ENCODE assay signal across 10 cellular contexts in genomic region chr21:10521835-10522500, GRCh38. TPM values are rescaled to one million over a fixed set of nuclear protein-coding genes. Genes with fewer than 3 reads are reported as not detected.
DNase-seq lines count a peak whose midpoint lies in the region; ATAC-seq and TF ChIP-seq lines count a peak whose summit lies in the region.
"Not testable (repeated sequence)": the region's sequence is repeated elsewhere in the genome, so short reads cannot be mapped to it uniquely, and the experiment has no call there.
"Had no signal": no experiment of that assay in that cellular context is flagged by ENCODE, and none has a peak within 500 bp of the region (broad histone marks: within the 10 kb centered on the region; RNA-seq: fewer than 3 reads in every experiment).

No MANE protein-coding gene starts in this region.

- H3K27ac ChIP-seq in DND-41 (ENCODE audit: low read length); right cardiac atrium (ENCODE audit: low read length); naive thymus-derived CD4-positive, alpha-beta T cell (ENCODE audit: low read depth, low read length); aorta (ENCODE audit: low read depth in 1 of 2, low read length in 2 of 2): not testable (repeated sequence)

- H3K4me1 Mint-ChIP-seq in activated T-cell treated with anti-CD3 and anti-CD28 coated beads, Interleukin-2, amount 50 U/mL, for 72 hours (ENCODE audit: low read depth); effector memory CD8-positive, alpha-beta T cell (ENCODE audit: low read depth in 2 of 2); naive thymus-derived CD4-positive, alpha-beta T cell; stimulated activated effector memory CD8-positive, alpha-beta T cell treated with anti-CD3 and anti-CD28 coated beads, Interleukin-12 subunit alpha, Interleukin-12 subunit beta, amount 100 ng/mL, for 72 hours: not testable (repeated sequence)

- H3K36me3 Mint-ChIP-seq in activated T-cell treated with anti-CD3 and anti-CD28 coated beads, Interleukin-2, amount 50 U/mL, for 72 hours (ENCODE audit: insufficient read depth in 2 of 2) = peaks cover 4 to 14% of the 10 kb centered on the region in 2 donors
- not testable (repeated sequence) for H3K36me3 Mint-ChIP-seq in effector memory CD8-positive, alpha-beta T cell (ENCODE audit: insufficient read depth); naive thymus-derived CD4-positive, alpha-beta T cell; stimulated activated effector memory CD8-positive, alpha-beta T cell treated with anti-CD3 and anti-CD28 coated beads, Interleukin-12 subunit alpha, Interleukin-12 subunit beta, amount 100 ng/mL, for 72 hours

- TF ChIP-seq CTCF in DND-41 (IDR thresholded peaks at IDR 0.05; ENCODE audit: borderline replicate concordance, extremely low read depth, low read length, poor library complexity, severe bottlenecking) = not testable (repeated sequence)

- not testable (repeated sequence) for H3K4me3 Mint-ChIP-seq in activated T-cell treated with anti-CD3 and anti-CD28 coated beads, Interleukin-2, amount 50 U/mL, for 72 hours; effector memory CD8-positive, alpha-beta T cell; naive thymus-derived CD4-positive, alpha-beta T cell; stimulated activated effector memory CD8-positive, alpha-beta T cell treated with anti-CD3 and anti-CD28 coated beads, Interleukin-12 subunit alpha, Interleukin-12 subunit beta, amount 100 ng/mL, for 72 hours

- H3K4me2 ChIP-seq in DND-41 (ENCODE audit: insufficient read depth, low read length) = not testable (repeated sequence)

- ATAC-seq in DND-41 (ENCODE audit: insufficient read depth, low read depth) = peak; percentile 57; the same call in 2 of the 3 replicates
- peak; percentile 59 to 62 for ATAC-seq in activated T-cell treated with anti-CD3 and anti-CD28 coated beads, Interleukin-2, amount 50 U/mL, for 72 hours (replicated peaks in 1 of 2)
- ATAC-seq in effector memory CD8-positive, alpha-beta T cell (replicated peaks) = peak; percentile 24
- ATAC-seq in right cardiac atrium = peak; percentile 45 to 58
- peak; percentile 36 for ATAC-seq in naive thymus-derived CD4-positive, alpha-beta T cell
- peak; percentile 55 for ATAC-seq in stimulated activated effector memory CD8-positive, alpha-beta T cell treated with anti-CD3 and anti-CD28 coated beads, Interleukin-12 subunit alpha, Interleukin-12 subunit beta, amount 100 ng/mL, for 72 hours
- ATAC-seq in aorta (ENCODE audit: low FRiP score) = peak; percentile 34

- not testable (repeated sequence) for DNase-seq in DND-41; activated T-cell treated with anti-CD3 and anti-CD28 coated beads, Interleukin-2, amount 50 U/mL, for 72 hours; effector memory CD8-positive, alpha-beta T cell; naive thymus-derived CD4-positive, alpha-beta T cell; stimulated activated effector memory CD8-positive, alpha-beta T cell treated with anti-CD3 and anti-CD28 coated beads, Interleukin-12 subunit alpha, Interleukin-12 subunit beta, amount 100 ng/mL, for 72 hours (ENCODE audit: low spot score in 2 of 2)
- DNase-seq in NCI-H748 (lab: John Stamatoyannopoulos, UW; ENCODE audit: unreplicated experiment) (peak; percentile 43), right cardiac atrium (peak in 2 of 3 donors; percentile 35 to 63), aorta (peak in 1 of 2 donors; percentile 61)

- not testable (repeated sequence) for H3K4me3 ChIP-seq in DND-41 (ENCODE audit: low read depth in 1 of 2, low read length in 2 of 2); right cardiac atrium (ENCODE audit: low read length); naive thymus-derived CD4-positive, alpha-beta T cell (ENCODE audit: low read length); aorta (ENCODE audit: low read length in 2 of 2)

- H4K20me1 ChIP-seq in DND-41 (ENCODE audit: insufficient read depth, low read length) = not testable (repeated sequence)

- not testable (repeated sequence) for H3K9ac ChIP-seq in DND-41 (ENCODE audit: low read depth, low read length)

- CTCF ChIA-PET in naive thymus-derived CD4-positive, alpha-beta T cell (lab: Charles Lee) = not testable (repeated sequence)

- H3K9me3 Mint-ChIP-seq in activated T-cell treated with anti-CD3 and anti-CD28 coated beads, Interleukin-2, amount 50 U/mL, for 72 hours = peaks cover 13% of the 10 kb centered on the region in 2 donors
- peaks cover 10 to 27% of the 10 kb centered on the region in 2 donors for H3K9me3 Mint-ChIP-seq in effector memory CD8-positive, alpha-beta T cell
- H3K9me3 Mint-ChIP-seq in naive thymus-derived CD4-positive, alpha-beta T cell = peaks cover 8 to 63% (median 31%) of the 10 kb centered on the region in 11 donors
- peaks cover 16% of the 10 kb centered on the region for H3K9me3 Mint-ChIP-seq in stimulated activated effector memory CD8-positive, alpha-beta T cell treated with anti-CD3 and anti-CD28 coated beads, Interleukin-12 subunit alpha, Interleukin-12 subunit beta, amount 100 ng/mL, for 72 hours

- H3K9me3 ChIP-seq in DND-41 (ENCODE audit: insufficient read depth, low read length, severe bottlenecking) = peaks cover 16% of the 10 kb centered on the region
- not testable (repeated sequence) for H3K9me3 ChIP-seq in right cardiac atrium (ENCODE audit: control insufficient read depth, low read length); naive thymus-derived CD4-positive, alpha-beta T cell (ENCODE audit: control insufficient read depth in 2 of 3, low read length in 3 of 3); aorta (ENCODE audit: control insufficient read depth, low read length)

- not testable (repeated sequence) for H3K27ac Mint-ChIP-seq in activated T-cell treated with anti-CD3 and anti-CD28 coated beads, Interleukin-2, amount 50 U/mL, for 72 hours; effector memory CD8-positive, alpha-beta T cell; naive thymus-derived CD4-positive, alpha-beta T cell; stimulated activated effector memory CD8-positive, alpha-beta T cell treated with anti-CD3 and anti-CD28 coated beads, Interleukin-12 subunit alpha, Interleukin-12 subunit beta, amount 100 ng/mL, for 72 hours

- intact Hi-C loops in right cardiac atrium (cut with DNase I); naive thymus-derived CD4-positive, alpha-beta T cell (cut with micrococcal nuclease); aorta (cut with DNase I): not testable (repeated sequence)

- WGBS in right cardiac atrium = 57% methylated on average over 74 of the region's 75 CpGs
- 50 to 54% methylated on average over 59 to 75 of the region's 75 CpGs for WGBS in aorta, 2 donors

- H3K27me3 Mint-ChIP-seq in activated T-cell treated with anti-CD3 and anti-CD28 coated beads, Interleukin-2, amount 50 U/mL, for 72 hours (ENCODE audit: low read depth); effector memory CD8-positive, alpha-beta T cell; naive thymus-derived CD4-positive, alpha-beta T cell: not testable (repeated sequence)

- not testable (repeated sequence) for H3K79me2 ChIP-seq in DND-41 (ENCODE audit: insufficient read depth, low read length)

- H2AFZ ChIP-seq in DND-41 (ENCODE audit: low read depth, low read length) = not testable (repeated sequence)

- not testable (repeated sequence) for H3K27me3 ChIP-seq in DND-41 (ENCODE audit: insufficient read depth, low read length, poor library complexity); right cardiac atrium (ENCODE audit: control insufficient read depth, insufficient read depth); naive thymus-derived CD4-positive, alpha-beta T cell (ENCODE audit: control insufficient read depth in 2 of 2, insufficient read depth in 2 of 2, low read length in 2 of 2); aorta (ENCODE audit: control insufficient read depth in 1 of 2, insufficient read depth in 2 of 2, low read length in 1 of 2)

- POLR2A ChIA-PET in naive thymus-derived CD4-positive, alpha-beta T cell (lab: Charles Lee) = not testable (repeated sequence)

- not testable (repeated sequence) for H3K4me1 ChIP-seq in DND-41 (ENCODE audit: insufficient read depth, low read length); right cardiac atrium (ENCODE audit: control insufficient read depth, insufficient read depth, low read length); naive thymus-derived CD4-positive, alpha-beta T cell (ENCODE audit: control insufficient read depth in 2 of 2, insufficient read depth in 2 of 2, low read length in 2 of 2); aorta (ENCODE audit: control insufficient read depth in 1 of 2, insufficient read depth in 2 of 2, low read length in 2 of 2)

- not testable (repeated sequence) for H3K36me3 ChIP-seq in DND-41 (ENCODE audit: insufficient read depth, low read length); naive thymus-derived CD4-positive, alpha-beta T cell (ENCODE audit: control insufficient read depth in 2 of 3, insufficient read depth in 3 of 3, low read length in 3 of 3); aorta (ENCODE audit: control insufficient read depth in 1 of 2, insufficient read depth in 2 of 2, low read length in 1 of 2)

RNA-seq across cellular contexts. Expression of gene TPTE, which starts 0.6 kb away (rescaled TPM):
- total RNA-seq in activated T-cell treated with anti-CD3 and anti-CD28 coated beads, Interleukin-2, amount 50 U/mL, for 72 hours = under 1 TPM in 1 of 2 donors, not detected in 1; 0.26 TPM
- total RNA-seq in right cardiac atrium (not detected), aorta (not detected)
- polyA plus RNA-seq in right cardiac atrium (not detected), aorta (under 1 TPM in 1 of 2 donors, not detected in 1; 0.08 TPM)
- not detected for total RNA-seq in naive thymus-derived CD4-positive, alpha-beta T cell
- polyA plus RNA-seq in naive thymus-derived CD4-positive, alpha-beta T cell = not detected
- total RNA-seq: Calu3; CD8-positive, alpha-beta memory T cell had no signal
- polyA plus RNA-seq: CD8-positive, alpha-beta memory T cell had no signal
